ENCODE assay signal across 8 cellular contexts in the genomic region with DNA sequence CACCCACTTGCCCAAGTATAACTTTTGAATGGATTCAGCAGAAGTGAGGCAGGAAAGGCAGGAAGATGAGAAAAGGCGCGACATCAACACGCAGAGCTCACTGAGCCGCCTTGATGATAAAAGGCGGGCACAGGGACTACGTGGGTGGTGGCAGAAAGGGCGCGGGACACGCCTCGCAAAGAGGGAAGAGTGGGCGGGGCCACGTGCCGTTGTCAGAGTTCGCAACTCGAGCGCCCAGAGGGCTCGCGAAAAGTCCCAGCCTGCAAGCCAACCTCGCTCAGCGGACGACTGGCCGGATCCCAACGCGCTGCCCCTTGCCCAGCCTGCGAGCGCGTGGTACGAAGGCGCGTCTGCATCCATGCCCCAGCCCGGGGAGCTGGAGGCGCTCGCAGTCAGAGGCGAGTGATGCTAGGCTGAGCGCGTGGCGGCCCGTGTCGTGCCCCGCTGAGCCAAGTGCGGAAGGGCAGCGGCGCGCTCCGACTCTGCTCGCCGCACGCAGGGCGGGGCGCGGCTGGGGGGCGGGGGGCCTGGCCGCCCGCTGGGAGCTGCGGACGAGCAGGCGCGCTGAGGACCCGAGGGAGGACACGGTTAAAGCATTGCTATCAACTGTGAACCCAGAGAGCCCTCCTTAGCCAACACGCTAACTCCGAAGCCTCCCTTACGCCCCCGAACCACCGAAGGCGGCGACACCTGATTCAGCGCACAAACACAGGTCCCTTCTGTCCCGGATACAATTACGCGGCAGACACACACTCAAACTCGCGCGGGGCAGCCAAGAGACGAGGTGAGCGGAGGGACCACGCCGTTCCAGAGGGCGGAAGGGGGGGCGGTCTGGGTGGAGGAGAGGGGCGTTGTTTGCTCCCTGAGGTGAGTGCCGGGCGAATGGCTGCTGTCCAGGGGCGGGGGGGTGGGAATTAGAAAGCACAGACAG. TPM values are rescaled to one million over a fixed set of nuclear protein-coding genes. Genes with fewer than 3 reads are reported as not detected.
DNase-seq lines count a peak whose midpoint lies in the region; ATAC-seq and TF ChIP-seq lines count a peak whose summit lies in the region.

A gene with protein sequence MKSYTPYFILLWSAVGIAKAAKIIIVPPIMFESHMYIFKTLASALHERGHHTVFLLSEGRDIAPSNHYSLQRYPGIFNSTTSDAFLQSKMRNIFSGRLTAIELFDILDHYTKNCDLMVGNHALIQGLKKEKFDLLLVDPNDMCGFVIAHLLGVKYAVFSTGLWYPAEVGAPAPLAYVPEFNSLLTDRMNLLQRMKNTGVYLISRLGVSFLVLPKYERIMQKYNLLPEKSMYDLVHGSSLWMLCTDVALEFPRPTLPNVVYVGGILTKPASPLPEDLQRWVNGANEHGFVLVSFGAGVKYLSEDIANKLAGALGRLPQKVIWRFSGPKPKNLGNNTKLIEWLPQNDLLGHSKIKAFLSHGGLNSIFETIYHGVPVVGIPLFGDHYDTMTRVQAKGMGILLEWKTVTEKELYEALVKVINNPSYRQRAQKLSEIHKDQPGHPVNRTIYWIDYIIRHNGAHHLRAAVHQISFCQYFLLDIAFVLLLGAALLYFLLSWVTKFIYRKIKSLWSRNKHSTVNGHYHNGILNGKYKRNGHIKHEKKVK (plus strand): TSS at position 617 of the 931 bp plus-strand sequence. CDS start 24,074 bp downstream, outside the sequence.

- ATAC-seq in GM21381 (IDR thresholded peaks at IDR 0.05; ENCODE audit: unreplicated experiment), result peak; percentile 44

- H3K36me3 ChIP-seq in SJSA1 (no peaks in the 10 kb centered on the region), kidney epithelial cell (ENCODE audit: control insufficient read depth, insufficient read depth, low read length) (no peaks in the 10 kb centered on the region)

- no peaks in the 10 kb centered on the region for H3K4me1 Mint-ChIP-seq in Calu3 (ENCODE audit: low read depth, unreplicated experiment)

- no TSS peak for BruUV-seq in Calu3 (replicated peaks; lab: Mats Ljungman, UMichigan)

- DNase-seq in Calu3 (peak; percentile 68), HuH-7 (ENCODE audit: low spot score) (peak; percentile 48), SJSA1 (ENCODE audit: low read depth in 1 of 2, low spot score in 2 of 2) (peak in 1 of 2 experiments; percentile 15), cardiac fibroblast (ENCODE audit: low read depth in 2 of 2) (peak; percentile 2 to 8), kidney epithelial cell (ENCODE audit: low read depth) (no peak)
- DNase-seq in stimulated activated CD4-positive, alpha-beta T cell treated with anti-CD3 and anti-CD28 coated beads, Interleukin-12 subunit alpha, Interleukin-12 subunit beta, amount 100 ng/mL, for 48 hours (ENCODE audit: low read depth in 2 of 3, low spot score in 1 of 3), result peak; percentile 13 to 33 (median 24)
- no peak for DNase-seq in central memory CD4-positive, alpha-beta T cell

- intact Hi-C loops in Calu3 (cut with micrococcal nuclease; ENCODE audit: unreplicated experiment), result loop anchor here (2.0 to 5.0 kb wide), 2 partner anchors 36 to 60 kb away; no protein-coding TSS in a partner anchor

- TF ChIP-seq CTCF in Calu3 (IDR thresholded peaks at IDR 0.05; ENCODE audit: unreplicated experiment) (no peak), cardiac fibroblast (IDR thresholded peaks at IDR 0.05; ENCODE audit: low read depth, low read length) (no peak), kidney epithelial cell (IDR thresholded peaks at IDR 0.05; ENCODE audit: insufficient read depth, low read length, poor library complexity, severe bottlenecking) (no peak)

- H3K4me3 Mint-ChIP-seq in Calu3 (ENCODE audit: low read depth, unreplicated experiment), result peak within 1 kb of the TSS; percentile 98

- H3K4me3 ChIP-seq in SJSA1 (peak within 1 kb of the TSS; percentile 28), cardiac fibroblast (replicated peaks in 1 of 2; ENCODE audit: low read depth in 2 of 2, low read length in 2 of 2) (peak within 1 kb of the TSS; percentile 35 to 37), kidney epithelial cell (ENCODE audit: low read depth, low read length) (peak within 1 kb of the TSS; percentile 85)

- H3K9me3 Mint-ChIP-seq in Calu3 (ENCODE audit: low read depth, unreplicated experiment), result no peaks in the 10 kb centered on the region

- CTCF ChIA-PET in Calu3 (lab: Charles Lee), result no interaction called here

- no peaks in the 10 kb centered on the region for H3K9me3 ChIP-seq in SJSA1 (replicated peaks)

- peaks cover 48% of the 10 kb centered on the region for H3K27me3 ChIP-seq in SJSA1 (replicated peaks)
- no peaks in the 10 kb centered on the region for H3K27me3 ChIP-seq in kidney epithelial cell (ENCODE audit: control insufficient read depth, insufficient read depth, low read length)

- peak within 1 kb of the TSS; percentile 94 for H3K27ac Mint-ChIP-seq in Calu3 (ENCODE audit: unreplicated experiment)

- peaks cover 9% of the 10 kb centered on the region for H3K4me1 ChIP-seq in SJSA1 (replicated peaks)

- no peak within 1 kb of the TSS for H3K27ac ChIP-seq in SJSA1

- H3K36me3 Mint-ChIP-seq in Calu3 (ENCODE audit: insufficient read depth, unreplicated experiment), result peaks cover 24% of the 10 kb centered on the region

- no peaks in the 10 kb centered on the region for H3K27me3 Mint-ChIP-seq in Calu3 (ENCODE audit: unreplicated experiment)

RNA-seq across cellular contexts. Expression of the gene that starts here (rescaled TPM):
- 20.2 and 23.1 TPM in 2 replicates for total RNA-seq in Calu3 (2022)
- total RNA-seq in SJSA1 (2014; rRNA removed; shearing (Covaris generic)), result not detected in 2 replicates
- total RNA-seq in kidney epithelial cell, result 6.6 and 12.3 TPM in 2 replicates

Comparison
In these comparisons a context has a peak if more than half of its experiments do, and no peak if none do; other contexts are left out.
1. DNase-seq: peak in Calu3 (single experiment), HuH-7 (single experiment), cardiac fibroblast (2 of 2) and stimulated activated CD4-positive, alpha-beta T cell treated with anti-CD3 and anti-CD28 coated beads, Interleukin-12 subunit alpha, Interleukin-12 subunit beta, amount 100 ng/mL, for 48 hours (3 of 3); none in kidney epithelial cell (single experiment) and central memory CD4-positive, alpha-beta T cell (single experiment).
2. H3K4me3 ChIP-seq: peak in every context shown above with its lines; median percentile 85 in kidney epithelial cell; 36 in cardiac fibroblast; 28 in SJSA1.